ENCODE assay signal across 9 cellular contexts in the genomic region with DNA sequence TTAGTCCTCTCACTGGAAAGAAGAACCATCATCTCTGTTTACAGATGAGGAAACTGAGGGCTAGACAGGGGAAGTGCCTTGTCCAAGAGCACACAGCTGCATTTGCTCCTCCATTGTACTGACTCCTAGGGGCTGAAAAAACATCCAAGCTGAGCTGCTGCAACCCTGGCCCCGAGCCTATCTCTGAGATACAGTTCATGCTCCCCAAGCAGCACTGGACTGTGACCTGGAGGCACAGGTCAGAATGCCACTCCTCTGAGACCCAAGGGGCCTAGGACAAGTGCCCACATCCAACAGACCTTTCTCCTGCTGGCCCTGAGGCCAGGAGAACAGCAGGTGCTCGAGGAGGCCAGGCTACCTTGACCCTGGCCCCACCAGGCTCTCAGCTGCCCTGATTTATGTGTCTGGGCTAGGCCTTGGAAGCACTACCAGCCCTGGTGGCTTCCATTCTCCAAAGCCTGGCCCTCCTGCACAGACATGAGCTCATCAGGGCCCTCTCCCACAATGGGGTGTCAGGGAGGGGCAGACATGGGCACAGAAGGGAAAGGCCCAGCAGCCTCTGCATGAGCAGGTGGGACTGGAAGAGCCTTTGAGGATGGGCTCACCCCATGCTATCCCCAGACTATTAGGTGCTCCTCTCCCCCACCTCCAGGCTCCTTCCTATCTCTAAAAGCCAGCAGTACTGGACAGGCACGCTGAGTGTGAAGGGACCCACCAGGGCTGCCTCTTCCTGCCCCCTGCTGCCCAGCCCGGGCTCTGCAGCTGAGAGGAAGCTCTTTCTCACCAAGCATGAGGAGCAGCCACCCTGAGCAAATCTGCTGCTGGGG. TPM values are rescaled to one million over a fixed set of nuclear protein-coding genes. Genes with fewer than 3 reads are reported as not detected.
A peak's percentile ranks its signal among the peaks of the same experiment; 100 is the strongest.
DNase-seq lines count a peak whose midpoint lies in the region; ATAC-seq and TF ChIP-seq lines count a peak whose summit lies in the region.
"Had no signal": no experiment of that assay in that cellular context is flagged by ENCODE, and none has a peak within 500 bp of the region (broad histone marks: within the 10 kb centered on the region; RNA-seq: fewer than 3 reads in every experiment).

No MANE protein-coding gene starts in this region.

- H3K4me3 ChIP-seq in WI38 (ENCODE audit: low read depth, low read length) = no peak overlapping the region

- TF ChIP-seq CTCF in WI38 (IDR thresholded peaks at IDR 0.05; ENCODE audit: low read depth, low read length) (peak; percentile 94), chondrocyte (IDR thresholded peaks at IDR 0.05) (peak; percentile 86)

- H3K4me1 Mint-ChIP-seq in chondrocyte (ENCODE audit: low read depth) = peaks cover 21% of the 10 kb centered on the region

- DNase-seq in NCI-H345 (lab: John Stamatoyannopoulos, UW) = peak; percentile 30
- DNase-seq in NCI-H345 treated with DMSO at 0.1 percent for 48 hours (lab: John Stamatoyannopoulos, UW; ENCODE audit: unreplicated experiment) = no peak
- DNase-seq in NCI-H1092 (lab: John Stamatoyannopoulos, UW) = peak; percentile 40
- no peak for DNase-seq in chondrocyte (ENCODE audit: low spot score)
- DNase-seq in left lobe of liver (ENCODE audit: low spot score) = peak; percentile 64
- DNase-seq in stimulated activated CD8-positive, alpha-beta memory T cell treated with anti-CD3 and anti-CD28 coated beads, Interleukin-7, amount 100 ng/mL, for 4 hours (ENCODE audit: low read depth in 2 of 2) = peak; percentile 28 to 33

- peaks cover 4% of the 10 kb centered on the region for H3K36me3 Mint-ChIP-seq in chondrocyte (ENCODE audit: low read depth)

- H3K27me3 Mint-ChIP-seq in chondrocyte (ENCODE audit: low read depth) = no peaks in the 10 kb centered on the region

- no peak overlapping the region for H3K4me3 Mint-ChIP-seq in chondrocyte (ENCODE audit: unreplicated experiment)
- H3K4me3 Mint-ChIP-seq: dendritic cell treated with granulocyte-macrophage colony-stimulating factor and Interleukin-4, amounts not matched to agents 40 ng/mL and 50 ng/mL, for 4 days had no signal

- no peaks in the 10 kb centered on the region for H3K9me3 Mint-ChIP-seq in chondrocyte (ENCODE audit: low read depth)
- H3K9me3 Mint-ChIP-seq: dendritic cell treated with granulocyte-macrophage colony-stimulating factor and Interleukin-4, amounts not matched to agents 40 ng/mL and 50 ng/mL, for 4 days had no signal

- no peak overlapping the region for H3K27ac Mint-ChIP-seq in chondrocyte (ENCODE audit: unreplicated experiment)
- H3K27ac Mint-ChIP-seq: dendritic cell treated with granulocyte-macrophage colony-stimulating factor and Interleukin-4, amounts not matched to agents 40 ng/mL and 50 ng/mL, for 4 days had no signal

- ATAC-seq in left lobe of liver (peak; percentile 79), GM21526 (IDR thresholded peaks at IDR 0.05; ENCODE audit: low FRiP score, unreplicated experiment) (no peak)

RNA-seq across cellular contexts. Expression of a gene that starts 18.9 kb away (rescaled TPM):
- total RNA-seq in chondrocyte (11.9 to 20.4 TPM (median 12.2 TPM) in 3 replicates), left lobe of liver (not detected)

RNA-seq across cellular contexts. Expression of a gene that starts 41.5 kb away (rescaled TPM):
- total RNA-seq in chondrocyte (230 to 272 TPM (median 262 TPM) in 3 replicates), left lobe of liver (1.9 TPM)

Comparison
In these comparisons a context has a peak if more than half of its experiments do, and no peak if none do; other contexts are left out.
1. DNase-seq: peak in NCI-H345 (single experiment), NCI-H1092 (single experiment), left lobe of liver (single experiment) and stimulated activated CD8-positive, alpha-beta memory T cell treated with anti-CD3 and anti-CD28 coated beads, Interleukin-7, amount 100 ng/mL, for 4 hours (2 of 2); none in NCI-H345 treated with DMSO at 0.1 percent for 48 hours (single experiment) and chondrocyte (single experiment).
2. RNA of a gene that starts 18.9 kb away (total RNA-seq): 11.9 to 20.4 TPM in chondrocyte; not detected in left lobe of liver (single experiment); every median in the first group is over 10 times any median in the second.
3. RNA of a gene that starts 41.5 kb away (total RNA-seq): 230 to 272 TPM in chondrocyte; 1.9 TPM in left lobe of liver (single experiment); every median in the first group is over 10 times any median in the second.